In the genomic region with DNA sequence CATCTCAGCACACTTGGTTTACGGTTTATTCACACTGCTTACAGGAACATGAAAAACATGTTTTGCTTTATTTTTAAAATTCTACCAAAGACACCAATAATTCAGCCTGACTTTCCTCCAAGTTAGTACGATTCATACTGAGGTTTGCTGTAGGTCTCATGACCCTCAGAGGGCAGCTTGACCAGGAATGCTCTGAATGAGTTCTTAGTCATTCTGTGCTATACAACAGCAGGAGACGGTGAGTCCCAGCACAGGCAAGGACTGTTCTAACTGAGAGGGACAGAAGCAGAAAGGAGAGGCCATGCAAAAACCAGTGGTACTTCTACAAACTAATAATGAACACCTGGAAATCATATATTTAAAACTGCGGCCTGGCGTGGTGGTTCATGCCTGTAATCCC, we compare ENCODE assay signal across 1 cellular context.
TF ChIP-seq lines count a peak whose summit lies in the region.

No MANE protein-coding gene starts in this region.

TF ChIP-seq in IMR-90, 13 proteins besides CTCF, POLR2A, EP300 and RAD21:
- TF ChIP-seq NFE2L2 (IDR thresholded peaks at IDR 0.05; ENCODE audit: low read depth, low read length) (no peak), USF2 (IDR thresholded peaks at IDR 0.05; ENCODE audit: low read depth, low read length) (peak; percentile 48; the same call in 1 of the 2 replicates), BHLHE40 (IDR thresholded peaks at IDR 0.05; ENCODE audit: low read depth, low read length) (0 out of 2 replicates have a peak, but pooled peaks have one; percentile 42)
